ENCODE assay signal across 1 cellular context in genomic region chr14:99190696-99191662, GRCh38.
TF ChIP-seq lines count a peak whose summit lies in the region.

No MANE protein-coding gene starts in this region.

TF ChIP-seq in H1, 55 proteins besides CTCF, POLR2A, EP300 and RAD21 (continued from another document):
- TF ChIP-seq E2F6 (IDR thresholded peaks at IDR 0.05) (no peak), SRF (IDR thresholded peaks at IDR 0.05; ENCODE audit: low read depth, low read length) (no peak), MAFK (IDR thresholded peaks at IDR 0.05; ENCODE audit: low read depth, low read length) (no peak), JUND (IDR thresholded peaks at IDR 0.05; ENCODE audit: low read length) (no peak), POU5F1 (IDR thresholded peaks at IDR 0.05; ENCODE audit: low read depth, low read length) (no peak), CEBPB (IDR thresholded peaks at IDR 0.05; ENCODE audit: low read depth, low read length) (no peak), ZNF274 (IDR thresholded peaks at IDR 0.05; ENCODE audit: borderline replicate concordance, extremely low read depth, low read length) (no peak), SP1 (IDR thresholded peaks at IDR 0.05; ENCODE audit: low read depth, low read length) (no peak), GTF2F1 (IDR thresholded peaks at IDR 0.05; ENCODE audit: borderline replicate concordance, low read depth, low read length) (no peak), EZH2 (IDR thresholded peaks at IDR 0.05; ENCODE audit: low read depth, low read length, severe bottlenecking) (no peak), CTBP2 (IDR thresholded peaks at IDR 0.05; ENCODE audit: borderline replicate concordance, insufficient read depth, insufficient read length, low read length) (no peak)
- TF ChIP-seq, protein P1, sequence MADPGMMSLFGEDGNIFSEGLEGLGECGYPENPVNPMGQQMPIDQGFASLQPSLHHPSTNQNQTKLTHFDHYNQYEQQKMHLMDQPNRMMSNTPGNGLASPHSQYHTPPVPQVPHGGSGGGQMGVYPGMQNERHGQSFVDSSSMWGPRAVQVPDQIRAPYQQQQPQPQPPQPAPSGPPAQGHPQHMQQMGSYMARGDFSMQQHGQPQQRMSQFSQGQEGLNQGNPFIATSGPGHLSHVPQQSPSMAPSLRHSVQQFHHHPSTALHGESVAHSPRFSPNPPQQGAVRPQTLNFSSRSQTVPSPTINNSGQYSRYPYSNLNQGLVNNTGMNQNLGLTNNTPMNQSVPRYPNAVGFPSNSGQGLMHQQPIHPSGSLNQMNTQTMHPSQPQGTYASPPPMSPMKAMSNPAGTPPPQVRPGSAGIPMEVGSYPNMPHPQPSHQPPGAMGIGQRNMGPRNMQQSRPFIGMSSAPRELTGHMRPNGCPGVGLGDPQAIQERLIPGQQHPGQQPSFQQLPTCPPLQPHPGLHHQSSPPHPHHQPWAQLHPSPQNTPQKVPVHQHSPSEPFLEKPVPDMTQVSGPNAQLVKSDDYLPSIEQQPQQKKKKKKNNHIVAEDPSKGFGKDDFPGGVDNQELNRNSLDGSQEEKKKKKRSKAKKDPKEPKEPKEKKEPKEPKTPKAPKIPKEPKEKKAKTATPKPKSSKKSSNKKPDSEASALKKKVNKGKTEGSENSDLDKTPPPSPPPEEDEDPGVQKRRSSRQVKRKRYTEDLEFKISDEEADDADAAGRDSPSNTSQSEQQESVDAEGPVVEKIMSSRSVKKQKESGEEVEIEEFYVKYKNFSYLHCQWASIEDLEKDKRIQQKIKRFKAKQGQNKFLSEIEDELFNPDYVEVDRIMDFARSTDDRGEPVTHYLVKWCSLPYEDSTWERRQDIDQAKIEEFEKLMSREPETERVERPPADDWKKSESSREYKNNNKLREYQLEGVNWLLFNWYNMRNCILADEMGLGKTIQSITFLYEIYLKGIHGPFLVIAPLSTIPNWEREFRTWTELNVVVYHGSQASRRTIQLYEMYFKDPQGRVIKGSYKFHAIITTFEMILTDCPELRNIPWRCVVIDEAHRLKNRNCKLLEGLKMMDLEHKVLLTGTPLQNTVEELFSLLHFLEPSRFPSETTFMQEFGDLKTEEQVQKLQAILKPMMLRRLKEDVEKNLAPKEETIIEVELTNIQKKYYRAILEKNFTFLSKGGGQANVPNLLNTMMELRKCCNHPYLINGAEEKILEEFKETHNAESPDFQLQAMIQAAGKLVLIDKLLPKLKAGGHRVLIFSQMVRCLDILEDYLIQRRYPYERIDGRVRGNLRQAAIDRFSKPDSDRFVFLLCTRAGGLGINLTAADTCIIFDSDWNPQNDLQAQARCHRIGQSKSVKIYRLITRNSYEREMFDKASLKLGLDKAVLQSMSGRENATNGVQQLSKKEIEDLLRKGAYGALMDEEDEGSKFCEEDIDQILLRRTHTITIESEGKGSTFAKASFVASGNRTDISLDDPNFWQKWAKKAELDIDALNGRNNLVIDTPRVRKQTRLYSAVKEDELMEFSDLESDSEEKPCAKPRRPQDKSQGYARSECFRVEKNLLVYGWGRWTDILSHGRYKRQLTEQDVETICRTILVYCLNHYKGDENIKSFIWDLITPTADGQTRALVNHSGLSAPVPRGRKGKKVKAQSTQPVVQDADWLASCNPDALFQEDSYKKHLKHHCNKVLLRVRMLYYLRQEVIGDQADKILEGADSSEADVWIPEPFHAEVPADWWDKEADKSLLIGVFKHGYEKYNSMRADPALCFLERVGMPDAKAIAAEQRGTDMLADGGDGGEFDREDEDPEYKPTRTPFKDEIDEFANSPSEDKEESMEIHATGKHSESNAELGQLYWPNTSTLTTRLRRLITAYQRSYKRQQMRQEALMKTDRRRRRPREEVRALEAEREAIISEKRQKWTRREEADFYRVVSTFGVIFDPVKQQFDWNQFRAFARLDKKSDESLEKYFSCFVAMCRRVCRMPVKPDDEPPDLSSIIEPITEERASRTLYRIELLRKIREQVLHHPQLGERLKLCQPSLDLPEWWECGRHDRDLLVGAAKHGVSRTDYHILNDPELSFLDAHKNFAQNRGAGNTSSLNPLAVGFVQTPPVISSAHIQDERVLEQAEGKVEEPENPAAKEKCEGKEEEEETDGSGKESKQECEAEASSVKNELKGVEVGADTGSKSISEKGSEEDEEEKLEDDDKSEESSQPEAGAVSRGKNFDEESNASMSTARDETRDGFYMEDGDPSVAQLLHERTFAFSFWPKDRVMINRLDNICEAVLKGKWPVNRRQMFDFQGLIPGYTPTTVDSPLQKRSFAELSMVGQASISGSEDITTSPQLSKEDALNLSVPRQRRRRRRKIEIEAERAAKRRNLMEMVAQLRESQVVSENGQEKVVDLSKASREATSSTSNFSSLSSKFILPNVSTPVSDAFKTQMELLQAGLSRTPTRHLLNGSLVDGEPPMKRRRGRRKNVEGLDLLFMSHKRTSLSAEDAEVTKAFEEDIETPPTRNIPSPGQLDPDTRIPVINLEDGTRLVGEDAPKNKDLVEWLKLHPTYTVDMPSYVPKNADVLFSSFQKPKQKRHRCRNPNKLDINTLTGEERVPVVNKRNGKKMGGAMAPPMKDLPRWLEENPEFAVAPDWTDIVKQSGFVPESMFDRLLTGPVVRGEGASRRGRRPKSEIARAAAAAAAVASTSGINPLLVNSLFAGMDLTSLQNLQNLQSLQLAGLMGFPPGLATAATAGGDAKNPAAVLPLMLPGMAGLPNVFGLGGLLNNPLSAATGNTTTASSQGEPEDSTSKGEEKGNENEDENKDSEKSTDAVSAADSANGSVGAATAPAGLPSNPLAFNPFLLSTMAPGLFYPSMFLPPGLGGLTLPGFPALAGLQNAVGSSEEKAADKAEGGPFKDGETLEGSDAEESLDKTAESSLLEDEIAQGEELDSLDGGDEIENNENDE (IDR thresholded peaks at IDR 0.05; ENCODE audit: insufficient replicate concordance, low read length) = no peak
